ENCODE assay signal across 1 cellular context in the genomic region with DNA sequence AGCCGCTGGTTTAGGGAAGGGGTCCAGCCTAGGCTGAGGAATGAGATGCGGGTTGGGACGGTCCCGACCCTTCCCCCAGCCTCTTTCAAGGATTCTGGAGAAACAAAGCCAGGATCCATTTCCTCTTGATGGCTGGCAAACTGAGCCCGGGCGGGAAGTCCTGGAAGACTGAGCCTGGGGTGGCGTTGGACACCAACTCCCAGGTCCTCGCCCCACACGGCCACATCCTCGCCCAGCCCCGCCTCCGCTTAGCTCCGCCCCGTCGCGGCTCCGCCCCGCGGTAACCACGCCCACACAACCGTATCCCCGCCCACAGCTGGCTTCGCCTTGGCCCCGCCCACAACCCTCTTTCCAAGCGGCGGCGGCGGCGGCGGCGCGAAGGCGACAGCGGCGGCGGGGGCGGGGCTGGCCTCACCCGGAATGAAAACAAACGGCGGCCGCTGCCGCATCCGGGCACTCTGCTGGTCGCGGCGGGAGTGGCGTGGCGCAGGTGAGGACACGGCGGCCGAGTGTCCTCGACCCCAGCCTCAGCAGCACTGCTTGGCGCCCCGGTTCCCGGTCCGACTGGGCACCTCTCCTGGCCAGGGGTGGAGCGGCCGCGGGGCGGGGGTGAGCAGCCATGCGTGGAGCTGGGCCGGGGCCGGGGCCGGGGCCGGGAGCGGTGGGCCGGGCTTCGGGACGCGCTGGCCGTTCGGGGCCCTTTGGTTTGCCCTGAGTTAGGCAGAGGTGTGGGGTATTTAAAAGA.
A peak's percentile ranks its signal among the peaks of the same experiment; 100 is the strongest.
TF ChIP-seq lines count a peak whose summit lies in the region.

NUB1 (plus strand) TSS at position 456 of the 745 bp plus-strand sequence. CDS start 3,538 bp downstream, outside the sequence.

TF ChIP-seq in HepG2, 621 proteins besides CTCF, POLR2A, EP300 and RAD21 (continued from another document and continues in another):
- TF ChIP-seq ZFP1 (CRISPR knock-in tag; IDR thresholded peaks at IDR 0.05) = no peak
- TF ChIP-seq ZNF672 (CRISPR knock-in tag; IDR thresholded peaks at IDR 0.05) = no peak
- TF ChIP-seq, protein P1, sequence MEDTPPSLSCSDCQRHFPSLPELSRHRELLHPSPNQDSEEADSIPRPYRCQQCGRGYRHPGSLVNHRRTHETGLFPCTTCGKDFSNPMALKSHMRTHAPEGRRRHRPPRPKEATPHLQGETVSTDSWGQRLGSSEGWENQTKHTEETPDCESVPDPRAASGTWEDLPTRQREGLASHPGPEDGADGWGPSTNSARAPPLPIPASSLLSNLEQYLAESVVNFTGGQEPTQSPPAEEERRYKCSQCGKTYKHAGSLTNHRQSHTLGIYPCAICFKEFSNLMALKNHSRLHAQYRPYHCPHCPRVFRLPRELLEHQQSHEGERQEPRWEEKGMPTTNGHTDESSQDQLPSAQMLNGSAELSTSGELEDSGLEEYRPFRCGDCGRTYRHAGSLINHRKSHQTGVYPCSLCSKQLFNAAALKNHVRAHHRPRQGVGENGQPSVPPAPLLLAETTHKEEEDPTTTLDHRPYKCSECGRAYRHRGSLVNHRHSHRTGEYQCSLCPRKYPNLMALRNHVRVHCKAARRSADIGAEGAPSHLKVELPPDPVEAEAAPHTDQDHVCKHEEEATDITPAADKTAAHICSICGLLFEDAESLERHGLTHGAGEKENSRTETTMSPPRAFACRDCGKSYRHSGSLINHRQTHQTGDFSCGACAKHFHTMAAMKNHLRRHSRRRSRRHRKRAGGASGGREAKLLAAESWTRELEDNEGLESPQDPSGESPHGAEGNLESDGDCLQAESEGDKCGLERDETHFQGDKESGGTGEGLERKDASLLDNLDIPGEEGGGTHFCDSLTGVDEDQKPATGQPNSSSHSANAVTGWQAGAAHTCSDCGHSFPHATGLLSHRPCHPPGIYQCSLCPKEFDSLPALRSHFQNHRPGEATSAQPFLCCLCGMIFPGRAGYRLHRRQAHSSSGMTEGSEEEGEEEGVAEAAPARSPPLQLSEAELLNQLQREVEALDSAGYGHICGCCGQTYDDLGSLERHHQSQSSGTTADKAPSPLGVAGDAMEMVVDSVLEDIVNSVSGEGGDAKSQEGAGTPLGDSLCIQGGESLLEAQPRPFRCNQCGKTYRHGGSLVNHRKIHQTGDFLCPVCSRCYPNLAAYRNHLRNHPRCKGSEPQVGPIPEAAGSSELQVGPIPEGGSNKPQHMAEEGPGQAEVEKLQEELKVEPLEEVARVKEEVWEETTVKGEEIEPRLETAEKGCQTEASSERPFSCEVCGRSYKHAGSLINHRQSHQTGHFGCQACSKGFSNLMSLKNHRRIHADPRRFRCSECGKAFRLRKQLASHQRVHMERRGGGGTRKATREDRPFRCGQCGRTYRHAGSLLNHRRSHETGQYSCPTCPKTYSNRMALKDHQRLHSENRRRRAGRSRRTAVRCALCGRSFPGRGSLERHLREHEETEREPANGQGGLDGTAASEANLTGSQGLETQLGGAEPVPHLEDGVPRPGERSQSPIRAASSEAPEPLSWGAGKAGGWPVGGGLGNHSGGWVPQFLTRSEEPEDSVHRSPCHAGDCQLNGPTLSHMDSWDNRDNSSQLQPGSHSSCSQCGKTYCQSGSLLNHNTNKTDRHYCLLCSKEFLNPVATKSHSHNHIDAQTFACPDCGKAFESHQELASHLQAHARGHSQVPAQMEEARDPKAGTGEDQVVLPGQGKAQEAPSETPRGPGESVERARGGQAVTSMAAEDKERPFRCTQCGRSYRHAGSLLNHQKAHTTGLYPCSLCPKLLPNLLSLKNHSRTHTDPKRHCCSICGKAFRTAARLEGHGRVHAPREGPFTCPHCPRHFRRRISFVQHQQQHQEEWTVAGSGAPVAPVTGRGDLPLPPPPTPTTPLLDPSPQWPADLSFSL (CRISPR knock-in tag; IDR thresholded peaks at IDR 0.05) = no peak
- TF ChIP-seq CC2D1A (CRISPR knock-in tag; IDR thresholded peaks at IDR 0.05) = no peak
- no peak for TF ChIP-seq ZNF326 (CRISPR knock-in tag; IDR thresholded peaks at IDR 0.05; ENCODE audit: borderline replicate concordance)
- peak; percentile 35; the same call in 1 of the 2 replicates for TF ChIP-seq ZNF777 (CRISPR knock-in tag; IDR thresholded peaks at IDR 0.05)
- TF ChIP-seq DMTF1 (CRISPR knock-in tag; IDR thresholded peaks at IDR 0.05) = peak; percentile 98
- TF ChIP-seq RORA (CRISPR knock-in tag; IDR thresholded peaks at IDR 0.05) = no peak
- TF ChIP-seq STAT5B (CRISPR knock-in tag; IDR thresholded peaks at IDR 0.05) = no peak
- no peak for TF ChIP-seq ZNF766 (CRISPR knock-in tag; IDR thresholded peaks at IDR 0.05; ENCODE audit: borderline replicate concordance)
- no peak for TF ChIP-seq FOXP1 (IDR thresholded peaks at IDR 0.05)
- TF ChIP-seq FOXP1 (CRISPR knock-in tag; IDR thresholded peaks at IDR 0.05) = no peak
- TF ChIP-seq ZNF7 (CRISPR knock-in tag; IDR thresholded peaks at IDR 0.05) = no peak
- TF ChIP-seq MBD4 (IDR thresholded peaks at IDR 0.05; ENCODE audit: borderline replicate concordance, low read length) = no peak
- no peak for TF ChIP-seq SRSF9 (IDR thresholded peaks at IDR 0.05; ENCODE audit: borderline replicate concordance, insufficient read depth, low read depth, low read length, poor library complexity, severe bottlenecking)
- TF ChIP-seq ETV6 (CRISPR knock-in tag; conservative IDR thresholded peaks at IDR 0.05) = no peak; the same call in 1 of the 2 replicates
- TF ChIP-seq, protein P2, sequence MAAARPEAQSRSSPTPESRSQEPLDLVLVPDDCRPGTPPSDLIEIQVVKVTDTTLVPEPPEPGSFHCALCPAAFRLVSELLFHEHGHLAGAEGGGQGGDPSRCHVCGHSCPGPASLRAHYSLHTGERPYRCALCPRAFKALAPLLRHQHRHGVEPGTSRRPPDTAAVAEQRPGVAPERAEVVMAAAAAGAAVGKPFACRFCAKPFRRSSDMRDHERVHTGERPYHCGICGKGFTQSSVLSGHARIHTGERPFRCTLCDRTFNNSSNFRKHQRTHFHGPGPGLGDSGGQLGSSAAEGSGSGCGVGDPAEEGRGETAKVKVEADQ (CRISPR knock-in tag; IDR thresholded peaks at IDR 0.05; ENCODE audit: borderline replicate concordance) = 0 out of 2 replicates have a peak, but pooled peaks have one; percentile 30
- TF ChIP-seq ZFX (CRISPR knock-in tag; IDR thresholded peaks at IDR 0.05; ENCODE audit: low read depth) = peak; percentile 93
- TF ChIP-seq KMT2B (CRISPR knock-in tag; IDR thresholded peaks at IDR 0.05) = peak; percentile 84; the same call in 1 of the 2 replicates
- TF ChIP-seq PHF20 (CRISPR knock-in tag; IDR thresholded peaks at IDR 0.05) = peak; percentile 85
- TF ChIP-seq, protein P3, sequence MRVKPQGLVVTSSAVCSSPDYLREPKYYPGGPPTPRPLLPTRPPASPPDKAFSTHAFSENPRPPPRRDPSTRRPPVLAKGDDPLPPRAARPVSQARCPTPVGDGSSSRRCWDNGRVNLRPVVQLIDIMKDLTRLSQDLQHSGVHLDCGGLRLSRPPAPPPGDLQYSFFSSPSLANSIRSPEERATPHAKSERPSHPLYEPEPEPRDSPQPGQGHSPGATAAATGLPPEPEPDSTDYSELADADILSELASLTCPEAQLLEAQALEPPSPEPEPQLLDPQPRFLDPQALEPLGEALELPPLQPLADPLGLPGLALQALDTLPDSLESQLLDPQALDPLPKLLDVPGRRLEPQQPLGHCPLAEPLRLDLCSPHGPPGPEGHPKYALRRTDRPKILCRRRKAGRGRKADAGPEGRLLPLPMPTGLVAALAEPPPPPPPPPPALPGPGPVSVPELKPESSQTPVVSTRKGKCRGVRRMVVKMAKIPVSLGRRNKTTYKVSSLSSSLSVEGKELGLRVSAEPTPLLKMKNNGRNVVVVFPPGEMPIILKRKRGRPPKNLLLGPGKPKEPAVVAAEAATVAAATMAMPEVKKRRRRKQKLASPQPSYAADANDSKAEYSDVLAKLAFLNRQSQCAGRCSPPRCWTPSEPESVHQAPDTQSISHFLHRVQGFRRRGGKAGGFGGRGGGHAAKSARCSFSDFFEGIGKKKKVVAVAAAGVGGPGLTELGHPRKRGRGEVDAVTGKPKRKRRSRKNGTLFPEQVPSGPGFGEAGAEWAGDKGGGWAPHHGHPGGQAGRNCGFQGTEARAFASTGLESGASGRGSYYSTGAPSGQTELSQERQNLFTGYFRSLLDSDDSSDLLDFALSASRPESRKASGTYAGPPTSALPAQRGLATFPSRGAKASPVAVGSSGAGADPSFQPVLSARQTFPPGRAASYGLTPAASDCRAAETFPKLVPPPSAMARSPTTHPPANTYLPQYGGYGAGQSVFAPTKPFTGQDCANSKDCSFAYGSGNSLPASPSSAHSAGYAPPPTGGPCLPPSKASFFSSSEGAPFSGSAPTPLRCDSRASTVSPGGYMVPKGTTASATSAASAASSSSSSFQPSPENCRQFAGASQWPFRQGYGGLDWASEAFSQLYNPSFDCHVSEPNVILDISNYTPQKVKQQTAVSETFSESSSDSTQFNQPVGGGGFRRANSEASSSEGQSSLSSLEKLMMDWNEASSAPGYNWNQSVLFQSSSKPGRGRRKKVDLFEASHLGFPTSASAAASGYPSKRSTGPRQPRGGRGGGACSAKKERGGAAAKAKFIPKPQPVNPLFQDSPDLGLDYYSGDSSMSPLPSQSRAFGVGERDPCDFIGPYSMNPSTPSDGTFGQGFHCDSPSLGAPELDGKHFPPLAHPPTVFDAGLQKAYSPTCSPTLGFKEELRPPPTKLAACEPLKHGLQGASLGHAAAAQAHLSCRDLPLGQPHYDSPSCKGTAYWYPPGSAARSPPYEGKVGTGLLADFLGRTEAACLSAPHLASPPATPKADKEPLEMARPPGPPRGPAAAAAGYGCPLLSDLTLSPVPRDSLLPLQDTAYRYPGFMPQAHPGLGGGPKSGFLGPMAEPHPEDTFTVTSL (CRISPR knock-in tag; IDR thresholded peaks at IDR 0.05; ENCODE audit: borderline replicate concordance) = no peak
- TF ChIP-seq RFX3 (CRISPR knock-in tag; IDR thresholded peaks at IDR 0.05) = no peak
- no peak for TF ChIP-seq ZNF619 (CRISPR knock-in tag; IDR thresholded peaks at IDR 0.05)
- no peak for TF ChIP-seq ZNF333 (CRISPR knock-in tag; IDR thresholded peaks at IDR 0.05; ENCODE audit: borderline replicate concordance)
- no peak for TF ChIP-seq ZNF20 (CRISPR knock-in tag; IDR thresholded peaks at IDR 0.05)
- TF ChIP-seq AGO2 (optimal IDR thresholded peaks at IDR 0.05; ENCODE audit: low read depth, low read length) = no peak
- TF ChIP-seq BCLAF1 (IDR thresholded peaks at IDR 0.05) = no peak
- no peak for TF ChIP-seq ZNF33A (CRISPR knock-in tag; IDR thresholded peaks at IDR 0.05; ENCODE audit: borderline replicate concordance)
- TF ChIP-seq MIER3 (CRISPR knock-in tag; IDR thresholded peaks at IDR 0.05; ENCODE audit: borderline replicate concordance) = no peak
- TF ChIP-seq ZSCAN21 (CRISPR knock-in tag; IDR thresholded peaks at IDR 0.05; ENCODE audit: borderline replicate concordance) = peak; percentile 65; the same call in 1 of the 2 replicates
- no peak for TF ChIP-seq ZNF780A (CRISPR knock-in tag; IDR thresholded peaks at IDR 0.05)
- TF ChIP-seq NCOR1 (IDR thresholded peaks at IDR 0.05; ENCODE audit: borderline replicate concordance, low read length) = no peak; the same call in 1 of the 2 replicates
- TF ChIP-seq, protein P4, sequence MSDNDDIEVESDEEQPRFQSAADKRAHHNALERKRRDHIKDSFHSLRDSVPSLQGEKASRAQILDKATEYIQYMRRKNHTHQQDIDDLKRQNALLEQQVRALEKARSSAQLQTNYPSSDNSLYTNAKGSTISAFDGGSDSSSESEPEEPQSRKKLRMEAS (IDR thresholded peaks at IDR 0.05) = peak; percentile 93
- TF ChIP-seq THYN1 (CRISPR knock-in tag; IDR thresholded peaks at IDR 0.05; ENCODE audit: borderline replicate concordance, low read depth) = peak; percentile 75; the same call in 1 of the 2 replicates
- TF ChIP-seq ARHGAP35 (CRISPR knock-in tag; IDR thresholded peaks at IDR 0.05; ENCODE audit: borderline replicate concordance) = peak; percentile 66; the same call in 1 of the 2 replicates
- TF ChIP-seq MAFK (conservative IDR thresholded peaks at IDR 0.05 in 1 of 2, IDR thresholded peaks at IDR 0.05 in 1 of 2; ENCODE audit: low read length in 2 of 2) = no peak
- TF ChIP-seq ZNF350 (CRISPR knock-in tag; IDR thresholded peaks at IDR 0.05; ENCODE audit: borderline replicate concordance, low read depth) = no peak
- TF ChIP-seq DR1 (CRISPR knock-in tag; IDR thresholded peaks at IDR 0.05) = no peak; the same call in 1 of the 2 replicates
